ENCODE assay signal across 12 cellular contexts in the genomic region with DNA sequence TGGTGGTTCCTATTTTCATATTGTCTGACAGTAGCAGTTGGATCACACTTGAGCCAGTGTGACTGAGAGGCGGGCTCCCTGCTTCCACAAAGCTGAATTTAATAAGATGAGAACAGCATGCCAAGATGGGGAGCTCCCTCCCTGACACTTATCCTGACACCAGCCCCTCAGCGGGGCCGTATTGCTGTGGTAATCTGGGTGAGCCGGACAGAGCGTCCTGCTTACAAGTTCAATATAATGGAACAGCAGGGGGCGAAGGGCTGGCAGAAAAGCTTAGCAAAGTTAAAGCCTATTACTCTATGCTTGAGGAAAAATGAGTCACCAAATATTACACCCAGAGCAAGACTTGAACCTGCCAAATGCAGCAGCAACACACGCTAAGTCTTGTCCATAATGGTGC.
A peak's percentile ranks its signal among the peaks of the same experiment; 100 is the strongest.
DNase-seq lines count a peak whose midpoint lies in the region; ATAC-seq lines count a peak whose summit lies in the region.
"Had no signal": no experiment of that assay in that cellular context is flagged by ENCODE, and none has a peak within 500 bp of the region (broad histone marks: within the 10 kb centered on the region; RNA-seq: fewer than 3 reads in every experiment).

No MANE protein-coding gene starts in this region.

- H4K20me1 ChIP-seq in GM23248 (ENCODE audit: insufficient read depth) = no peaks in the 10 kb centered on the region

- H3F3A ChIP-seq in GM23248 (ENCODE audit: insufficient read depth) = no peaks in the 10 kb centered on the region

- in situ Hi-C loops in GM23248 (cut with MboI) = no loop called here

- H3K79me2 ChIP-seq in GM23248 (ENCODE audit: insufficient read depth) = no peaks in the 10 kb centered on the region

- H3K27ac ChIP-seq in GM23248 = no peak overlapping the region
- H3K27ac ChIP-seq: adrenal gland, HL-60, sigmoid colon had no signal

- no peaks in the 10 kb centered on the region for H3K9me3 ChIP-seq in GM23248 (ENCODE audit: low read depth)
- H3K9me3 ChIP-seq: adrenal gland, sigmoid colon had no signal

- H3K4me1 ChIP-seq in GM23248 (ENCODE audit: insufficient read depth) = no peaks in the 10 kb centered on the region
- H3K4me1 ChIP-seq: adrenal gland, sigmoid colon had no signal

- no peaks in the 10 kb centered on the region for H3K36me3 ChIP-seq in GM23248 (ENCODE audit: low read depth)
- H3K36me3 ChIP-seq: adrenal gland, sigmoid colon had no signal

- no peak overlapping the region for H3K4me2 ChIP-seq in GM23248 (ENCODE audit: unreplicated experiment)

- no peak for ATAC-seq in GM19463 (IDR thresholded peaks at IDR 0.05; ENCODE audit: unreplicated experiment)
- ATAC-seq: stimulated activated effector memory CD8-positive, alpha-beta T cell treated with anti-CD3 and anti-CD28 coated beads, Interleukin-12 subunit alpha, Interleukin-12 subunit beta, amount 100 ng/mL, for 72 hours had no signal

- H3K4me3 ChIP-seq in GM23248 = no peak overlapping the region
- H3K4me3 ChIP-seq: adrenal gland, sigmoid colon had no signal

- WGBS in GM23248 (ENCODE audit: low coverage in 1 of 2, low lambda C conversion rate in 2 of 2, missing lambda C conversion rate in 2 of 2), 2 experiments = 7 to 16% methylated on average over 7 of the region's 7 CpGs

- H3K9me2 ChIP-seq in GM23248 (ENCODE audit: insufficient read depth) = no peaks in the 10 kb centered on the region; the same call in 1 of the 2 replicates

- H3K27me3 ChIP-seq in GM23248 (replicated peaks; ENCODE audit: insufficient read depth) = no peaks in the 10 kb centered on the region
- H3K27me3 ChIP-seq: adrenal gland, sigmoid colon had no signal

- no peak overlapping the region for H3K9ac ChIP-seq in GM23248

- peak overlapping the region; percentile 18; the same call in 1 of the 2 replicates for H2AFZ ChIP-seq in GM23248

- DNase-seq in GM23248 (peak; percentile 68), NCI-H82 treated with DMSO at 0.1 percent for 48 hours (lab: John Stamatoyannopoulos, UW; ENCODE audit: unreplicated experiment) (peak; percentile 59), fibroblast of peridontal ligament (ENCODE audit: extremely low read depth) (peak; percentile 18), occipital lobe (lab: John Stamatoyannopoulos, UW) (peak; percentile 4), hippocampal formation (lab: John Stamatoyannopoulos, UW) (no peak)
- no peak for DNase-seq in effector CD4-positive, alpha-beta T cell
- DNase-seq in stimulated activated CD4-positive, alpha-beta T cell treated with anti-CD3 and anti-CD28 coated beads, Interleukin-12 subunit alpha, Interleukin-12 subunit beta, amount 100 ng/mL, for 4 hours = no peak
- DNase-seq: sigmoid colon had no signal

Comparison
In these comparisons a context has a peak if more than half of its experiments do, and no peak if none do; other contexts are left out.
1. DNase-seq: peak in GM23248 (single experiment), NCI-H82 treated with DMSO at 0.1 percent for 48 hours (single experiment), fibroblast of peridontal ligament (single experiment) and occipital lobe (single experiment); none in hippocampal formation (0 of 2), effector CD4-positive, alpha-beta T cell (single experiment) and stimulated activated CD4-positive, alpha-beta T cell treated with anti-CD3 and anti-CD28 coated beads, Interleukin-12 subunit alpha, Interleukin-12 subunit beta, amount 100 ng/mL, for 4 hours (single experiment).